Comparison of ENCODE assay signal across 16 cellular contexts in genomic region chr16:56226187-56226586, GRCh38. TPM values are rescaled to one million over a fixed set of nuclear protein-coding genes. Genes with fewer than 3 reads are reported as not detected.
DNase-seq lines count a peak whose midpoint lies in the region; ATAC-seq and TF ChIP-seq lines count a peak whose summit lies in the region.
"Had no signal": no experiment of that assay in that cellular context is flagged by ENCODE, and none has a peak within 500 bp of the region (broad histone marks: within the 10 kb centered on the region; RNA-seq: fewer than 3 reads in every experiment).

No MANE protein-coding gene starts in this region.

- H3K4me3 Mint-ChIP-seq in activated CD8-positive, alpha-beta T cell treated with anti-CD3 and anti-CD28 coated beads for 36 hours: no peak overlapping the region
- H3K4me3 Mint-ChIP-seq: B cell had no signal

- no peaks in the 10 kb centered on the region for H3K4me1 ChIP-seq in HEK293 (ENCODE audit: control insufficient read depth, insufficient read depth, low read length)
- H3K4me1 ChIP-seq in right cardiac atrium (ENCODE audit: control insufficient read depth, insufficient read depth, low read length): peaks cover 21% of the 10 kb centered on the region
- peaks cover 42% of the 10 kb centered on the region for H3K4me1 ChIP-seq in BE2C
- H3K4me1 ChIP-seq: prostate gland, tibial artery had no signal

- POLR2A ChIA-PET in HEK293 (lab: Yijun Ruan, JAX): no interaction called here
- POLR2A ChIA-PET in activated CD8-positive, alpha-beta T cell treated with anti-CD3 and anti-CD28 coated beads for 36 hours (lab: Charles Lee): no interaction called here

- H3K4me3 ChIP-seq in HEK293 (ENCODE audit: low read depth, low read length) (no peak overlapping the region), right cardiac atrium (ENCODE audit: low read length) (no peak overlapping the region), BE2C (ENCODE audit: low read depth, low read length) (no peak overlapping the region)
- H3K4me3 ChIP-seq: prostate gland, tibial artery had no signal

- WGBS in right cardiac atrium: 68% methylated on average over 2 of the region's 2 CpGs

- peaks cover 25% of the 10 kb centered on the region for H3K4me1 Mint-ChIP-seq in activated CD8-positive, alpha-beta T cell treated with anti-CD3 and anti-CD28 coated beads for 36 hours (ENCODE audit: low read depth)

- H3K36me3 ChIP-seq in HEK293 (ENCODE audit: control insufficient read depth in 2 of 2, insufficient read depth in 1 of 2, low read length in 2 of 2) (no peaks in the 10 kb centered on the region), BE2C (peaks cover 14% of the 10 kb centered on the region)
- H3K36me3 ChIP-seq: prostate gland, tibial artery had no signal

- intact Hi-C loops in activated CD8-positive, alpha-beta T cell treated with anti-CD3 and anti-CD28 coated beads for 36 hours (cut with micrococcal nuclease): no loop called here
- intact Hi-C loops in right cardiac atrium (cut with DNase I): no loop called here

- H3K27me3 ChIP-seq in right cardiac atrium (ENCODE audit: control insufficient read depth, insufficient read depth) (no peaks in the 10 kb centered on the region), BE2C (no peaks in the 10 kb centered on the region)
- H3K27me3 ChIP-seq: tibial artery had no signal

- H3K9me3 Mint-ChIP-seq in activated CD8-positive, alpha-beta T cell treated with anti-CD3 and anti-CD28 coated beads for 36 hours: no peaks in the 10 kb centered on the region

- CTCF ChIA-PET in HEK293 (lab: Yijun Ruan, JAX): no interaction called here
- CTCF ChIA-PET in activated CD8-positive, alpha-beta T cell treated with anti-CD3 and anti-CD28 coated beads for 36 hours (lab: Charles Lee): interaction anchor here (1.6 kb wide), 2 partner anchors 24 to 185 kb away, joined by 4 read pairs; no protein-coding TSS in a partner anchor

- no peaks in the 10 kb centered on the region for H3K9me3 ChIP-seq in HEK293 (ENCODE audit: control insufficient read depth, insufficient read depth, low read depth, low read length)
- H3K9me3 ChIP-seq in right cardiac atrium (ENCODE audit: control insufficient read depth, low read length): no peaks in the 10 kb centered on the region
- H3K9me3 ChIP-seq in BE2C: no peaks in the 10 kb centered on the region
- H3K9me3 ChIP-seq: prostate gland, tibial artery had no signal

- no peaks in the 10 kb centered on the region for H3K36me3 Mint-ChIP-seq in activated CD8-positive, alpha-beta T cell treated with anti-CD3 and anti-CD28 coated beads for 36 hours (ENCODE audit: low read depth)

- TF ChIP-seq CTCF in HEK293 (tag by site-specific recombination; IDR thresholded peaks at IDR 0.05): no peak
- TF ChIP-seq CTCF in activated CD8-positive, alpha-beta T cell treated with anti-CD3 and anti-CD28 coated beads for 36 hours (IDR thresholded peaks at IDR 0.05): no peak
- no peak for TF ChIP-seq CTCF in BE2C (IDR thresholded peaks at IDR 0.05; ENCODE audit: low read depth, low read length)

- no peak for ATAC-seq in activated CD8-positive, alpha-beta T cell treated with anti-CD3 and anti-CD28 coated beads for 36 hours
- peak; percentile 75 to 76 for ATAC-seq in right cardiac atrium
- ATAC-seq in HG03432 (IDR thresholded peaks at IDR 0.05; ENCODE audit: unreplicated experiment): no peak
- ATAC-seq in GM18867 (IDR thresholded peaks at IDR 0.05; ENCODE audit: unreplicated experiment): no peak

- H3K27ac Mint-ChIP-seq in activated CD8-positive, alpha-beta T cell treated with anti-CD3 and anti-CD28 coated beads for 36 hours: no peak overlapping the region
- H3K27ac Mint-ChIP-seq: B cell had no signal

- peaks cover 4% of the 10 kb centered on the region for H3K27me3 Mint-ChIP-seq in activated CD8-positive, alpha-beta T cell treated with anti-CD3 and anti-CD28 coated beads for 36 hours

- DNase-seq in Ammon's horn (ENCODE audit: low spot score) (peak; percentile 39), right cardiac atrium (peak in 2 of 3 donors; percentile 66 to 71), NCI-H1436 (lab: John Stamatoyannopoulos, UW) (no peak), BE2C (no peak)
- peak; percentile 15 for DNase-seq in activated CD8-positive, alpha-beta T cell treated with anti-CD3 and anti-CD28 coated beads for 36 hours
- DNase-seq: activated naive CD4-positive, alpha-beta T cell; islet precursor cell; NCI-H1417; NCI-H510A treated with DMSO at 0.1 percent for 48 hours had no signal

- H3K27ac ChIP-seq in HEK293 (ENCODE audit: extremely low read depth, low read depth, low read length) (no peak overlapping the region), right cardiac atrium (ENCODE audit: low read length) (no peak overlapping the region)
- H3K27ac ChIP-seq: prostate gland, tibial artery had no signal

TF ChIP-seq in HEK293, 187 proteins besides CTCF, POLR2A, EP300 and RAD21:
- TF ChIP-seq, protein P1, sequence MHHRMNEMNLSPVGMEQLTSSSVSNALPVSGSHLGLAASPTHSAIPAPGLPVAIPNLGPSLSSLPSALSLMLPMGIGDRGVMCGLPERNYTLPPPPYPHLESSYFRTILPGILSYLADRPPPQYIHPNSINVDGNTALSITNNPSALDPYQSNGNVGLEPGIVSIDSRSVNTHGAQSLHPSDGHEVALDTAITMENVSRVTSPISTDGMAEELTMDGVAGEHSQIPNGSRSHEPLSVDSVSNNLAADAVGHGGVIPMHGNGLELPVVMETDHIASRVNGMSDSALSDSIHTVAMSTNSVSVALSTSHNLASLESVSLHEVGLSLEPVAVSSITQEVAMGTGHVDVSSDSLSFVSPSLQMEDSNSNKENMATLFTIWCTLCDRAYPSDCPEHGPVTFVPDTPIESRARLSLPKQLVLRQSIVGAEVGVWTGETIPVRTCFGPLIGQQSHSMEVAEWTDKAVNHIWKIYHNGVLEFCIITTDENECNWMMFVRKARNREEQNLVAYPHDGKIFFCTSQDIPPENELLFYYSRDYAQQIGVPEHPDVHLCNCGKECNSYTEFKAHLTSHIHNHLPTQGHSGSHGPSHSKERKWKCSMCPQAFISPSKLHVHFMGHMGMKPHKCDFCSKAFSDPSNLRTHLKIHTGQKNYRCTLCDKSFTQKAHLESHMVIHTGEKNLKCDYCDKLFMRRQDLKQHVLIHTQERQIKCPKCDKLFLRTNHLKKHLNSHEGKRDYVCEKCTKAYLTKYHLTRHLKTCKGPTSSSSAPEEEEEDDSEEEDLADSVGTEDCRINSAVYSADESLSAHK (tag by site-specific recombination; IDR thresholded peaks at IDR 0.05): peak; percentile 87
- TF ChIP-seq ZNF48 (tag by site-specific recombination; IDR thresholded peaks at IDR 0.05) (no peak), SP3 (tag by site-specific recombination; IDR thresholded peaks at IDR 0.05) (no peak), ZNF621 (tag by site-specific recombination; IDR thresholded peaks at IDR 0.05) (no peak)

RNA-seq across cellular contexts. Expression of gene GNAO1, which starts 34.9 kb away (rescaled TPM):
- 1 to 10 TPM; 2.3 to 2.4 TPM for total RNA-seq in activated CD8-positive, alpha-beta T cell treated with anti-CD3 and anti-CD28 coated beads for 36 hours
- 100 to 1,000 TPM in 3 of 4 donors, 10 to 100 TPM in 1; 96.7 to 163 (median 139) TPM for total RNA-seq in right cardiac atrium
- polyA plus RNA-seq in right cardiac atrium: 69.4 TPM
- polyA plus RNA-seq in BE2C (2012; ENCODE audit: insufficient read depth, insufficient read length, low read depth): 116 TPM
- total RNA-seq: bronchial epithelial cell had no signal

Comparison
In these comparisons a context has a peak if more than half of its experiments do, and no peak if none do; other contexts are left out.
1. DNase-seq: peak in Ammon's horn (single experiment), activated CD8-positive, alpha-beta T cell treated with anti-CD3 and anti-CD28 coated beads for 36 hours (single experiment) and right cardiac atrium (2 of 3); none in NCI-H1436 (single experiment) and BE2C (single experiment).
2. ATAC-seq: peak in right cardiac atrium (2 of 2); none in activated CD8-positive, alpha-beta T cell treated with anti-CD3 and anti-CD28 coated beads for 36 hours (single experiment), HG03432 (single experiment) and GM18867 (single experiment).
3. RNA of gene GNAO1, which starts 34.9 kb away (total RNA-seq): 96.7 to 163 TPM in right cardiac atrium; 2.3 to 2.4 TPM in activated CD8-positive, alpha-beta T cell treated with anti-CD3 and anti-CD28 coated beads for 36 hours; every median in the first group is over 10 times any median in the second.